ENCODE assay signal across 21 cellular contexts in the genomic region with DNA sequence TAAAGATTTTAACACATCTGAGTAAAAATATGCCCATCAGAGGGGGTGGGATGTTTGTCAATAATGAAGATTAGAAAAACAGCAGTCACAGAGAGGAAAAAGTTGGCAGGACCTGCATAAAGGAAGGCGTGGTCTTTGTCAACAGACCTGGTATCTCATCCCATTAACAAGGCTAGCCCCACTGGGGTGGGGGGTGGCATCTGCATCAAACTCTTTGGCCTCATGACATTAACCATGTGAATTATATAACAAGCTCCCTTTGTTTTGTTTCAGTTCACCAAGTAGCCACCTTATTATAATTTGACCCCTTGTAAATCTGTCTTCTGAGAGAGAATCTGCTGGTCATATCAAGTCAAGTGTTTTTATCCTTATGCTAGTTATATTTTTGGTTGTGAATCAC. TPM values are rescaled to one million over a fixed set of nuclear protein-coding genes. Genes with fewer than 3 reads are reported as not detected.
DNase-seq lines count a peak whose midpoint lies in the region; TF ChIP-seq lines count a peak whose summit lies in the region.
"Had no signal": no experiment of that assay in that cellular context is flagged by ENCODE, and none has a peak within 500 bp of the region (broad histone marks: within the 10 kb centered on the region; RNA-seq: fewer than 3 reads in every experiment).

No MANE protein-coding gene starts in this region.

- in situ Hi-C loops in transverse colon (cut with MboI; ENCODE audit: low pct_ligation_motif_present in 1 of 4, low pct_unique_long_range_greater_than_20kb in 1 of 4, low sequenced_read_pairs in 3 of 4): loop anchor here in 2 of 4 donors (25.0 kb wide), 2 partner anchors 118 to 418 kb away; no protein-coding TSS in a partner anchor

- H3K4me1 ChIP-seq in transverse colon: peaks cover 0 to 53% (median 39%) of the 10 kb centered on the region in 4 donors

- no peaks in the 10 kb centered on the region for H3K9me3 Mint-ChIP-seq in activated naive CD4-positive, alpha-beta T cell treated with anti-CD3 and anti-CD28 coated beads, Interleukin-2, amount 50 U/mL, for 24 hours
- H3K9me3 Mint-ChIP-seq in immature natural killer cell: no peaks in the 10 kb centered on the region
- H3K9me3 Mint-ChIP-seq: activated T-cell treated with anti-CD3 and anti-CD28 coated beads, Interleukin-2, amount 50 U/mL, for 72 hours; CD14-positive monocyte had no signal

- TF ChIP-seq EP300 in transverse colon (IDR thresholded peaks at IDR 0.05; ENCODE audit: low read depth): no peak

- no peak overlapping the region for H3K4me3 Mint-ChIP-seq in activated naive CD4-positive, alpha-beta T cell treated with anti-CD3 and anti-CD28 coated beads, Interleukin-2, amount 50 U/mL, for 24 hours
- H3K4me3 Mint-ChIP-seq in immature natural killer cell: no peak overlapping the region
- H3K4me3 Mint-ChIP-seq: activated T-cell treated with anti-CD3 and anti-CD28 coated beads, Interleukin-2, amount 50 U/mL, for 72 hours; CD14-positive monocyte had no signal

- DNase-seq in activated naive CD4-positive, alpha-beta T cell treated with Interleukin-2 at 50 U/mL for 16 hours: no peak
- DNase-seq in NCI-H69 (lab: John Stamatoyannopoulos, UW): peak; percentile 89
- DNase-seq in immature natural killer cell: no peak
- no peak for DNase-seq in transverse colon
- DNase-seq in NCI-H1694 treated with DMSO at 0.1 percent for 48 hours (lab: John Stamatoyannopoulos, UW): no peak
- DNase-seq in cortex of kidney (lab: John Stamatoyannopoulos, UW): no peak
- no peak for DNase-seq in DMS53 (lab: John Stamatoyannopoulos, UW)
- DNase-seq: activated CD4-positive, CD25-positive, alpha-beta regulatory T cell; activated CD8-positive, alpha-beta memory T cell treated with anti-CD3 and anti-CD28 coated beads for 24 hours; activated T-cell treated with anti-CD3 and anti-CD28 coated beads, Interleukin-2, amount 50 U/mL, for 72 hours; adrenal gland; dermis blood vessel endothelial cell; DND-41; MG63; NCI-H187; NCI-H226; occipital lobe had no signal

- no peak overlapping the region for H3K4me3 ChIP-seq in transverse colon
- H3K4me3 ChIP-seq: adrenal gland, MG63, suprapubic skin had no signal

- intact Hi-C loops in transverse colon (cut with DNase I; ENCODE audit: low total_unique reads): no loop called here

- H3K36me3 Mint-ChIP-seq in activated naive CD4-positive, alpha-beta T cell treated with anti-CD3 and anti-CD28 coated beads, Interleukin-2, amount 50 U/mL, for 24 hours: peaks cover 15% of the 10 kb centered on the region
- peaks cover 12 to 39% (median 13%) of the 10 kb centered on the region in 3 donors for H3K36me3 Mint-ChIP-seq in immature natural killer cell

- no peaks in the 10 kb centered on the region for H3K9me3 ChIP-seq in transverse colon
- H3K9me3 ChIP-seq: adrenal gland, MG63, suprapubic skin had no signal

- 50 to 62% methylated on average over 1 of the region's 1 CpG for WGBS in transverse colon (ENCODE audit: low coverage in 1 of 2), 2 donors

- peak overlapping the region in 3 of 4 donors; percentile 18 to 73 (median 21) for H3K27ac ChIP-seq in transverse colon
- H3K27ac ChIP-seq: adrenal gland, HL-60, suprapubic skin had no signal

- H3K27me3 Mint-ChIP-seq in activated naive CD4-positive, alpha-beta T cell treated with anti-CD3 and anti-CD28 coated beads, Interleukin-2, amount 50 U/mL, for 24 hours: no peaks in the 10 kb centered on the region
- no peaks in the 10 kb centered on the region for H3K27me3 Mint-ChIP-seq in immature natural killer cell (ENCODE audit: low read depth in 3 of 3)

- H3K27me3 ChIP-seq in transverse colon: no peaks in the 10 kb centered on the region
- H3K27me3 ChIP-seq: adrenal gland, MG63, suprapubic skin had no signal

- H3K27ac Mint-ChIP-seq in activated naive CD4-positive, alpha-beta T cell treated with anti-CD3 and anti-CD28 coated beads, Interleukin-2, amount 50 U/mL, for 24 hours: peak overlapping the region; percentile 70
- peak overlapping the region in 5 of 6 donors; percentile 35 to 68 (median 46) for H3K27ac Mint-ChIP-seq in immature natural killer cell
- H3K27ac Mint-ChIP-seq: CD14-positive monocyte had no signal

- H3K36me3 ChIP-seq in transverse colon: no peaks in the 10 kb centered on the region
- H3K36me3 ChIP-seq: MG63 had no signal

- H3K4me1 Mint-ChIP-seq in activated naive CD4-positive, alpha-beta T cell treated with anti-CD3 and anti-CD28 coated beads, Interleukin-2, amount 50 U/mL, for 24 hours: peaks cover 34% of the 10 kb centered on the region
- peaks cover 2 to 27% of the 10 kb centered on the region in 2 donors for H3K4me1 Mint-ChIP-seq in immature natural killer cell
- H3K4me1 Mint-ChIP-seq: CD14-positive monocyte had no signal

- no peak for TF ChIP-seq POLR2A in transverse colon (IDR thresholded peaks at IDR 0.05)

- no peak for TF ChIP-seq CTCF in transverse colon (IDR thresholded peaks at IDR 0.05)

RNA-seq across cellular contexts. Expression of a gene that starts 28.8 kb away (rescaled TPM):
- polyA plus RNA-seq in immature natural killer cell: 10 to 100 TPM; 10.4 to 20.0 (median 11.4) TPM
- 1 to 10 TPM in 2 of 4 donors, under 1 TPM in 1, not detected in 1; 0.20 to 2.4 (median 1.6) TPM for total RNA-seq in transverse colon
